8 cellular contexts compared by ENCODE assay signal in genomic region chr1:89454845-89455521, GRCh38.
DNase-seq lines count a peak whose midpoint lies in the region; ATAC-seq lines count a peak whose summit lies in the region.

No MANE protein-coding gene starts in this region.

- DNase-seq in activated gamma-delta T cell treated with Interleukin-2 at 50 U/mL for 16 hours = peak; percentile 46
- no peak for DNase-seq in activated gamma-delta T cell (lab: John Stamatoyannopoulos, UW)
- peak; percentile 57 for DNase-seq in NCI-H1105 (lab: John Stamatoyannopoulos, UW)
- peak; percentile 49 for DNase-seq in SKM-1 treated with dmso at 0.1 percent for 144 hours (lab: John Stamatoyannopoulos, UW; ENCODE audit: unreplicated experiment)
- DNase-seq in amniotic epithelial cell (ENCODE audit: low read depth) = peak; percentile 57
- peak; percentile 7 for DNase-seq in iPS DF 4.7 (ENCODE audit: extremely low read depth, low spot score)
- peak; percentile 69 for DNase-seq in stimulated activated CD4-positive, alpha-beta T cell treated with anti-CD3 and anti-CD28 coated beads, Interleukin-15, amount 100 ng/mL, for 24 hours

- no peak for ATAC-seq in GM21717 (IDR thresholded peaks at IDR 0.05; ENCODE audit: unreplicated experiment)
